Comparison of ENCODE assay signal across 15 cellular contexts in the genomic region with DNA sequence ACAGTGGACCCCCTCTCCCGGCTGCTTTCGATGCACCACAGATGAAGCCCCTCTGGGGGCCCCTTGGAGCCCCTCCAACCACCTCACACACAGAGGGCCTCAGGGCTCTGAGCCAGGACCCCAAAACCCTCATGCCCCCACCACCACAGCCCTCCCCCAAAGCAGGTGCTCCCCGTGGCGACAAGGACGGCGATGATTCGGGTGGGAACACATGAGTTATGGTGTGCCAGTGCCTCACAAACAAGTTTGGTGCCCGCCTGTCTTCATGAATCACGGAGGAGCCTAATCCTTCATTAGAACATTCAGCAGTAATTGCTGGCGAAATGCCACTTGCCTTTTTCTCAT.
DNase-seq lines count a peak whose midpoint lies in the region.
"Had no signal": no experiment of that assay in that cellular context is flagged by ENCODE, and none has a peak within 500 bp of the region (broad histone marks: within the 10 kb centered on the region; RNA-seq: fewer than 3 reads in every experiment).

No MANE protein-coding gene starts in this region.

- H2BK12ac ChIP-seq in neuronal stem cell (ENCODE audit: low read length): no peak overlapping the region

- H2BK5ac ChIP-seq in neuronal stem cell (ENCODE audit: low read length): peak overlapping the region; percentile 76

- H2AK5ac ChIP-seq in neuronal stem cell (ENCODE audit: low read depth, low read length): peak overlapping the region; percentile 78

- no CpG with 5 or more reads among the region's 10 CpGs for WGBS in neuronal stem cell (ENCODE audit: extremely low coverage in 2 of 2, insufficient read length in 2 of 2, insufficient replicate concordance in 1 of 2), 2 donors

- peak overlapping the region; percentile 2 for H2BK15ac ChIP-seq in neuronal stem cell (ENCODE audit: low read length)

- no peak overlapping the region for H3K14ac ChIP-seq in neuronal stem cell (ENCODE audit: low read length)

- H3K27me3 ChIP-seq in neuronal stem cell (ENCODE audit: control insufficient read depth in 3 of 3, insufficient read depth in 3 of 3, low read depth in 1 of 3, low read length in 3 of 3): peaks cover 0 to 4% (median 0%) of the 10 kb centered on the region in 3 experiments

- no peaks in the 10 kb centered on the region for H3K9me3 ChIP-seq in neuronal stem cell (replicated peaks in 1 of 2; ENCODE audit: control insufficient read depth in 2 of 2, insufficient read depth in 1 of 2, low read depth in 1 of 2, low read length in 2 of 2)

- H3K4me1 ChIP-seq in neuronal stem cell (ENCODE audit: control insufficient read depth in 2 of 2, insufficient read depth in 1 of 2, low read depth in 1 of 2, low read length in 2 of 2): peaks cover 0 to 10% of the 10 kb centered on the region in 2 donors

- H2AFZ ChIP-seq in neuronal stem cell (ENCODE audit: low read length): no peak overlapping the region
- H2AFZ ChIP-seq: GM23248 had no signal

- H3K79me1 ChIP-seq in neuronal stem cell (ENCODE audit: low read depth, low read length): no peaks in the 10 kb centered on the region

- H3K36me3 ChIP-seq in neuronal stem cell (replicated peaks in 1 of 2; ENCODE audit: control insufficient read depth in 2 of 2, insufficient read depth in 2 of 2, low read length in 2 of 2): no peaks in the 10 kb centered on the region
- H3K36me3 ChIP-seq: BLaER1 treated with 17β-estradiol and CSF1 and Interleukin-3, amounts not matched to agents 10 nM and 100 nM had no signal

- H3K4ac ChIP-seq in neuronal stem cell (ENCODE audit: low read length): no peak overlapping the region

- no peak overlapping the region for H2BK120ac ChIP-seq in neuronal stem cell (ENCODE audit: low read depth, low read length)

- H4K91ac ChIP-seq in neuronal stem cell (ENCODE audit: low read depth, low read length, poor library complexity): no peak overlapping the region

- DNase-seq in NCI-H1105 (lab: John Stamatoyannopoulos, UW): peak; percentile 9
- no peak for DNase-seq in NCI-H1105 treated with DMSO at 0.1 percent for 48 hours (lab: John Stamatoyannopoulos, UW)
- DNase-seq in caudate nucleus (lab: John Stamatoyannopoulos, UW): peak in 1 of 61 donors; percentile 11
- no peak for DNase-seq in neuronal stem cell (ENCODE audit: low spot score)
- DNase-seq in LoVo (ENCODE audit: low spot score): no peak
- DNase-seq in NCI-H524 (lab: John Stamatoyannopoulos, UW): no peak
- DNase-seq in HUDEP-2 (lab: John Stamatoyannopoulos, UW; ENCODE audit: unreplicated experiment in 76 of 76): no peak
- DNase-seq in NCI-H187 treated with DMSO at 0.1 percent for 48 hours (lab: John Stamatoyannopoulos, UW): no peak
- DNase-seq: 8988T; Calu3; CD8-positive, alpha-beta T cell; GM23248; HCEC 1CT had no signal

- no peak overlapping the region for H3K4me3 ChIP-seq in neuronal stem cell (ENCODE audit: low read length in 2 of 2)
- H3K4me3 ChIP-seq: BLaER1 treated with 17β-estradiol and CSF1 and Interleukin-3, amounts not matched to agents 10 nM and 100 nM; GM23248 had no signal

- H3K18ac ChIP-seq in neuronal stem cell (ENCODE audit: low read length): peak overlapping the region; percentile 69

- H3K27ac ChIP-seq in caudate nucleus (ENCODE audit: low read depth, low read length): peak overlapping the region; percentile 26
- H3K27ac ChIP-seq in neuronal stem cell (replicated peaks; ENCODE audit: low read length): no peak overlapping the region
- H3K27ac ChIP-seq: BLaER1 treated with 17β-estradiol and CSF1 and Interleukin-3, amounts not matched to agents 10 nM and 100 nM; GM23248; HL-60 had no signal

- H3K23ac ChIP-seq in neuronal stem cell (ENCODE audit: low read depth, low read length, poor library complexity): no peak overlapping the region

- H3K4me2 ChIP-seq in neuronal stem cell (ENCODE audit: insufficient read depth, low read length, poor library complexity, severe bottlenecking): no peak overlapping the region
- H3K4me2 ChIP-seq: BLaER1 treated with 17β-estradiol and CSF1 and Interleukin-3, amounts not matched to agents 10 nM and 100 nM had no signal

- no peak overlapping the region for H4K8ac ChIP-seq in neuronal stem cell (ENCODE audit: low read depth, low read length)

- H3K9ac ChIP-seq in neuronal stem cell (ENCODE audit: low read depth, low read length, poor library complexity): no peak overlapping the region
- H3K9ac ChIP-seq: BLaER1 treated with 17β-estradiol and CSF1 and Interleukin-3, amounts not matched to agents 10 nM and 100 nM; GM23248 had no signal
